In the genomic region with DNA sequence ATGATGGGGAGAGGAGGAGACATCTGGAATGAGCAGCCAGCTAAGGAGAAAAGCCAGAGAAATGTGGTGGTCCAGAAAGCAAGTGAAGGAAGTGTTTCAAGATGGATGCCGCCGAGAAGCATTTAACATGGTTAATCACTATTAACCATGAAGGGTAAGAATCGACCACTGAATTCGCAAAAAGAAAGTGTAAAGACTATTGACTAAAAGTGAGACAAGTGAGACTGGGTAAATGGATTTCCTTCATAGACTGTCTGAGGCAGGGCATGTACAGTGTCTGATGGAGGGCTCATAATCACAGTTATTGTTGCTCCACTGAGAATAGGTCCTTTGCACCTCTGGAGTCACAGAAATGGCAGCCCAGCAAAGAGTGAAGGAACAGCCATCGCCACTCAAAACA, we compare ENCODE assay signal across 17 cellular contexts. TPM values are rescaled to one million over a fixed set of nuclear protein-coding genes. Genes with fewer than 3 reads are reported as not detected.
DNase-seq lines count a peak whose midpoint lies in the region; ATAC-seq and TF ChIP-seq lines count a peak whose summit lies in the region.
"Had no signal": no experiment of that assay in that cellular context is flagged by ENCODE, and none has a peak within 500 bp of the region (broad histone marks: within the 10 kb centered on the region; RNA-seq: fewer than 3 reads in every experiment).

No MANE protein-coding gene starts in this region.

- DNase-seq in mesenteric fat pad (ENCODE audit: low spot score) (peak; percentile 9), stomach (no peak), mucosa of descending colon (no peak)
- DNase-seq: CD8-positive, alpha-beta T cell; COR-L47; DMS153; DMS79 treated with DMSO at 0.1 percent for 48 hours; EL; HFFc6; Kasumi-1 had no signal

- TF ChIP-seq CTCF in stomach (IDR thresholded peaks at IDR 0.05) = no peak
- TF ChIP-seq CTCF in mucosa of descending colon (IDR thresholded peaks at IDR 0.05) = no peak

- no peak for TF ChIP-seq EP300 in stomach (IDR thresholded peaks at IDR 0.05)

- intact Hi-C loops in stomach (cut with DNase I; ENCODE audit: low total_unique reads) = no loop called here
- intact Hi-C loops in mucosa of descending colon (cut with DNase I, micrococcal nuclease) = no loop called here

- no peaks in the 10 kb centered on the region for H3K9me3 ChIP-seq in stomach
- no peaks in the 10 kb centered on the region for H3K9me3 ChIP-seq in mucosa of descending colon
- H3K9me3 ChIP-seq: A549, HAP-1 had no signal

- no peaks in the 10 kb centered on the region for H3K36me3 ChIP-seq in stomach
- H3K36me3 ChIP-seq in mucosa of descending colon (ENCODE audit: low read depth) = no peaks in the 10 kb centered on the region
- H3K36me3 ChIP-seq: HAP-1 had no signal

- peaks cover 0 to 10% (median 5%) of the 10 kb centered on the region in 4 donors for H3K4me1 ChIP-seq in stomach
- peaks cover 17% of the 10 kb centered on the region for H3K4me1 ChIP-seq in mucosa of descending colon (ENCODE audit: low read depth)
- H3K4me1 ChIP-seq: HAP-1 had no signal

- 70 to 88% (median 85%) methylated on average over 5 of the region's 5 CpGs for WGBS in stomach, 5 donors

- peak; percentile 61 for ATAC-seq in GM19043 (IDR thresholded peaks at IDR 0.05; ENCODE audit: low read depth, unreplicated experiment)
- peak; percentile 60 for ATAC-seq in HG02610 (IDR thresholded peaks at IDR 0.05; ENCODE audit: unreplicated experiment)
- ATAC-seq in HG03432 (IDR thresholded peaks at IDR 0.05; ENCODE audit: unreplicated experiment) = peak; percentile 39
- no peak for ATAC-seq in mucosa of descending colon
- no peak for ATAC-seq in GM18858 (IDR thresholded peaks at IDR 0.05; ENCODE audit: unreplicated experiment)
- ATAC-seq: A549; CD8-positive, alpha-beta T cell; K562 had no signal

- H3K27ac ChIP-seq in stomach = no peak overlapping the region
- H3K27ac ChIP-seq: A549 had no signal

- no peak overlapping the region for H3K4me3 ChIP-seq in stomach
- no peak overlapping the region for H3K4me3 ChIP-seq in mucosa of descending colon
- H3K4me3 ChIP-seq: A549, HAP-1, K562 had no signal

- no peaks in the 10 kb centered on the region for H3K27me3 ChIP-seq in stomach

- no peak for TF ChIP-seq POLR2A in stomach (IDR thresholded peaks at IDR 0.05)

RNA-seq across cellular contexts. Expression of a gene that starts 25.3 kb away (rescaled TPM):
- total RNA-seq in mesenteric fat pad (47.4 TPM), stomach (10 to 100 TPM; 12.8 to 42.9 (median 30.1) TPM), mucosa of descending colon (100 to 1,000 TPM in 2 of 3 donors, 10 to 100 TPM in 1; 73.7 to 200 (median 132) TPM)
- 1 to 10 TPM; 5.3 to 8.7 (median 6.2) TPM for polyA plus RNA-seq in stomach

Comparison
In these comparisons a context has a peak if more than half of its experiments do, and no peak if none do; other contexts are left out.
1. ATAC-seq: peak in GM19043 (single experiment), HG02610 (single experiment) and HG03432 (single experiment); none in mucosa of descending colon (single experiment) and GM18858 (single experiment).